Comparison of ENCODE assay signal across 8 cellular contexts in the genomic region with DNA sequence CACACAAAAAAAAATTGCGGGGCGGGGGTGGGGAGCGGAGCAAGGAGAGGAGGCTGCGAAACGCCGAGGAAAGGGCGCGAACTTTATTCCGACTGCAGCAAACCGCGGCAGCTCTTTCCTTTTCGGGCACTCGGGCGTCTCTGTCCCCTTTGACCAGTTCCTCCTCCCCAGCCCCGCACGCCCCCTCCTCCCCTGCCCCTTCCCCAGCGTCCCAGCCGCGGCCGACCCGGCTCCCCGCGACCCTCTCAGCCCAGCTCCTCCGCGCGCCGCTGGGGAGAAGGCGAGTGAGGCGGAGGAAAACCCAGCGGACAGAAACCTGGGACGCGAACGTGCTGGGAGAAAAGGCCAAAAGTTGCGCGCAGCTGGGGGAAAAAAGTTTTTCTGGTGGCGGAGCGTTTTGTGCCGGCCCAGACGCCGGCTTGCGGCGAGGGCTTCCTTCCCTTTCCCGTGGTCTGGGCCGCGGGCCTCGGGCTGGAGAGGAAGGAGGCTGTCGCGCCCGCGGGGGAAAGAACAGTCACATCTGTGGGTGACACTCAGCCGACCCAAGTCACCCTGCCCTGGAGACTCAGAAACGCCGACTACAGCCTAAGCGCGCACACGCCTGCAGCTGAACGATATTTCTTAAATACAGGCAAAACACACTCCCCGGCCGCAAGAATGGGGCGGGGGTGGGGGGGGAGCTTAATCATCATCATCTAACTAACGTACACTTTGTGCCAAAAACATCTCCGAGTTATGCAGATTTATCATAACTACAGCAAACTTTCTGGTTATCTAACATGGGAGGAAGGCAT. TPM values are rescaled to one million over a fixed set of nuclear protein-coding genes. Genes with fewer than 3 reads are reported as not detected.
DNase-seq lines count a peak whose midpoint lies in the region; ATAC-seq and TF ChIP-seq lines count a peak whose summit lies in the region.

No MANE protein-coding gene starts in this region.

- no peak for TF ChIP-seq CTCF in CD8-positive, alpha-beta T cell (IDR thresholded peaks at IDR 0.05)
- TF ChIP-seq CTCF in prostate gland (IDR thresholded peaks at IDR 0.05): no peak

- DNase-seq in CD8-positive, alpha-beta T cell: peak in 2 of 7 experiments; percentile 6 to 25
- DNase-seq in hepatic stellate cell (ENCODE audit: low spot score): peak; percentile 84
- peak; percentile 14 for DNase-seq in prostate gland (ENCODE audit: low spot score)
- DNase-seq in A172 (ENCODE audit: low spot score): no peak
- DNase-seq in NCI-H1694 treated with DMSO at 0.1 percent for 48 hours (lab: John Stamatoyannopoulos, UW): no peak

- ATAC-seq in CD8-positive, alpha-beta T cell: no peak
- ATAC-seq in HG03457 (IDR thresholded peaks at IDR 0.05; ENCODE audit: unreplicated experiment): no peak

- TF ChIP-seq POLR2A in prostate gland (IDR thresholded peaks at IDR 0.05): no peak

- 0 to 1% (median 1%) methylated on average over 52 to 59 of the region's 62 CpGs for WGBS in adipose tissue, 3 donors
- under 1% methylated on average over 62 of the region's 62 CpGs for WGBS in prostate gland

- H3K4me3 ChIP-seq in CD8-positive, alpha-beta T cell (ENCODE audit: low read depth, low read length): no peak overlapping the region
- H3K4me3 ChIP-seq in HUES6 (ENCODE audit: low read depth, low read length) (peak overlapping the region; percentile 93), prostate gland (peak overlapping the region; percentile 52 to 54)

- H3K4me3 Mint-ChIP-seq in CD8-positive, alpha-beta T cell: peak overlapping the region; percentile 26

- POLR2A ChIA-PET in CD8-positive, alpha-beta T cell (lab: Charles Lee): no interaction called here

- H3K9me3 Mint-ChIP-seq in CD8-positive, alpha-beta T cell: no peaks in the 10 kb centered on the region

- H3K4me1 Mint-ChIP-seq in CD8-positive, alpha-beta T cell (ENCODE audit: low read depth): peaks cover 2% of the 10 kb centered on the region

- H3K27ac Mint-ChIP-seq in CD8-positive, alpha-beta T cell: no peak overlapping the region

- CTCF ChIA-PET in CD8-positive, alpha-beta T cell (lab: Charles Lee): no interaction called here

- H3K27me3 Mint-ChIP-seq in CD8-positive, alpha-beta T cell (ENCODE audit: low read depth): peaks cover 41% of the 10 kb centered on the region

- intact Hi-C loops in CD8-positive, alpha-beta T cell (cut with DNase I, micrococcal nuclease): no loop called here
- intact Hi-C loops in prostate gland (cut with DNase I): loop anchor here (5.0 kb wide), 1 partner anchor 679 kb away; no protein-coding TSS in a partner anchor

- H3K36me3 Mint-ChIP-seq in CD8-positive, alpha-beta T cell: no peaks in the 10 kb centered on the region

- no peaks in the 10 kb centered on the region for H3K36me3 ChIP-seq in CD8-positive, alpha-beta T cell (ENCODE audit: insufficient read depth, low read length)
- H3K36me3 ChIP-seq in HUES6 (ENCODE audit: control insufficient read depth, insufficient read depth, low read length) (no peaks in the 10 kb centered on the region), prostate gland (no peaks in the 10 kb centered on the region)

- H3K27me3 ChIP-seq in CD8-positive, alpha-beta T cell (ENCODE audit: insufficient read depth, low read length): no peaks in the 10 kb centered on the region
- peaks cover 18% of the 10 kb centered on the region for H3K27me3 ChIP-seq in HUES6 (ENCODE audit: control insufficient read depth, insufficient read depth, low read length)
- H3K27me3 ChIP-seq in prostate gland (replicated peaks; ENCODE audit: insufficient read depth): no peaks in the 10 kb centered on the region

- H3K9me3 ChIP-seq in CD8-positive, alpha-beta T cell (ENCODE audit: low read length): no peaks in the 10 kb centered on the region
- H3K9me3 ChIP-seq in HUES6 (ENCODE audit: control insufficient read depth, insufficient read depth, low read depth, low read length): no peaks in the 10 kb centered on the region
- H3K9me3 ChIP-seq in prostate gland: no peaks in the 10 kb centered on the region

- peak overlapping the region; percentile 80 for H3K9ac ChIP-seq in HUES6 (ENCODE audit: low read length)

- no peak overlapping the region for H3K27ac ChIP-seq in CD8-positive, alpha-beta T cell (ENCODE audit: low read depth, low read length)
- H3K27ac ChIP-seq in HUES6 (ENCODE audit: low read depth, low read length): peak overlapping the region; percentile 65; the same call in 1 of the 2 replicates
- peak overlapping the region; percentile 32 for H3K27ac ChIP-seq in adipose tissue (ENCODE audit: low read depth, low read length)
- H3K27ac ChIP-seq in prostate gland: peak overlapping the region; percentile 75 to 86

- H3K4me1 ChIP-seq in CD8-positive, alpha-beta T cell (ENCODE audit: insufficient read depth, low read length): no peaks in the 10 kb centered on the region
- peaks cover 34% of the 10 kb centered on the region for H3K4me1 ChIP-seq in HUES6 (ENCODE audit: control insufficient read depth, insufficient read depth, low read length)
- no peaks in the 10 kb centered on the region for H3K4me1 ChIP-seq in prostate gland (replicated peaks)

RNA-seq across cellular contexts. Expression of a gene that starts 1.1 kb away (rescaled TPM):
- under 1 TPM in 1 of 2 experiments, not detected in 1; 0.14 TPM for total RNA-seq in CD8-positive, alpha-beta T cell
- 1 to 10 TPM in 2 of 3 donors, under 1 TPM in 1; 0.28 to 3.9 (median 3.6) TPM for polyA plus RNA-seq in adipose tissue
- 10 to 100 TPM in 1 of 2 donors, 1 to 10 TPM in 1; 4.9 to 37.2 TPM for total RNA-seq in prostate gland
- total RNA-seq in A172 (2014; rRNA removed; shearing (Covaris generic)): 9.9 and 10.9 TPM in 2 replicates

Comparison
In these comparisons a context has a peak if more than half of its experiments do, and no peak if none do; other contexts are left out.
1. DNase-seq: peak in hepatic stellate cell (single experiment) and prostate gland (single experiment); none in A172 (single experiment) and NCI-H1694 treated with DMSO at 0.1 percent for 48 hours (single experiment).